ENCODE assay signal across 35 cellular contexts in genomic region chr10:24639124-24639523, GRCh38.
"Had no signal": no experiment of that assay in that cellular context is flagged by ENCODE, and none has a peak within 500 bp of the region (broad histone marks: within the 10 kb centered on the region; RNA-seq: fewer than 3 reads in every experiment).

No MANE protein-coding gene starts in this region.

- DNase-seq: Karpas-422, Kasumi-1, MG63, MM.1S, MV-4-11, NCI-H1048, NCI-H1092, NCI-H1092 treated with DMSO at 0.1 percent for 48 hours, NCI-H1105, NCI-H1105 treated with DMSO at 0.1 percent for 48 hours, NCI-H1417, NCI-H1417 treated with DMSO at 0.1 percent for 48 hours, NCI-H1436, NCI-H1436 treated with DMSO at 0.1 percent for 48 hours, NCI-H146, NCI-H1694, NCI-H1694 treated with DMSO at 0.1 percent for 48 hours, NCI-H187, NCI-H187 treated with DMSO at 0.1 percent for 48 hours, NCI-H1930, NCI-H2029, NCI-H2029 treated with DMSO at 0.1 percent for 48 hours, NCI-H2081, NCI-H2081 treated with DMSO at 0.1 percent for 48 hours, NCI-H2107, NCI-H2171, NCI-H2171 treated with DMSO at 0.1 percent for 48 hours, NCI-H2227 treated with DMSO at 0.1 percent for 48 hours, NCI-H226, NCI-H345, NCI-H446, NCI-H446 treated with DMSO at 0.1 percent for 48 hours, NCI-H510A, NCI-H510A treated with DMSO at 0.1 percent for 48 hours, NCI-H524 had no signal

- H3K4me3 ChIP-seq: MG63 had no signal

- H3K9me3 ChIP-seq: MG63 had no signal

- H3K27me3 ChIP-seq: MG63 had no signal
